2 cellular contexts compared by ENCODE assay signal in the genomic region with DNA sequence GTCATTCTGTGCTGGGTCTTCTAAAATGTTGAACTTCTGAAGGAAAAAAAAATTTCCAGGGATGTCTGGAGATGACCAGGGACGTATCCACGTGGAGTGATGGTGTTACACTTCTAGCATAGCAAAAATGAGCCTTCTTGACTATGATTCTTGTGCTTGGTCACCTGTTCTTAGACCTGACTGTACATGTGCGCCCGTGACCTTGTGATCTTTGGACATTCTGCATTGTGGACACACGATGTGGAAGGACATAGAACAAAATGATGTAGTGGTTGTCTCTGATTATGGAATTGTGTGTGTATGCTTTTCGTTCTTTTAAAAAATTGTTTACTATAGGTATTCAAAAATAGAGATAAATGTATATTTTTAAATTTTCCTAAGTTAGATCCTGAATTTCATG.
TF ChIP-seq lines count a peak whose summit lies in the region.

No MANE protein-coding gene starts in this region.

TF ChIP-seq in K562, 482 proteins besides CTCF, POLR2A, EP300 and RAD21 (continued from another document):
- TF ChIP-seq ZBTB5 (IDR thresholded peaks at IDR 0.05) (no peak), MCM5 (IDR thresholded peaks at IDR 0.05; ENCODE audit: low read depth) (no peak), CBFA2T2 (conservative IDR thresholded peaks at IDR 0.05) (no peak), ZKSCAN3 (CRISPR knock-in tag; IDR thresholded peaks at IDR 0.05) (no peak), TBP (optimal IDR thresholded peaks at IDR 0.05; ENCODE audit: low read depth, low read length) (no peak), TGIF2 (CRISPR knock-in tag; IDR thresholded peaks at IDR 0.05) (no peak), MTA3 (IDR thresholded peaks at IDR 0.05; ENCODE audit: borderline replicate concordance) (no peak), FOSL1 (tag; conservative IDR thresholded peaks at IDR 0.05) (0 out of 2 replicates have a peak, but pooled peaks have one; percentile 23), TCF3 (CRISPR knock-in tag; IDR thresholded peaks at IDR 0.05) (no peak)
- TF ChIP-seq, protein P1, sequence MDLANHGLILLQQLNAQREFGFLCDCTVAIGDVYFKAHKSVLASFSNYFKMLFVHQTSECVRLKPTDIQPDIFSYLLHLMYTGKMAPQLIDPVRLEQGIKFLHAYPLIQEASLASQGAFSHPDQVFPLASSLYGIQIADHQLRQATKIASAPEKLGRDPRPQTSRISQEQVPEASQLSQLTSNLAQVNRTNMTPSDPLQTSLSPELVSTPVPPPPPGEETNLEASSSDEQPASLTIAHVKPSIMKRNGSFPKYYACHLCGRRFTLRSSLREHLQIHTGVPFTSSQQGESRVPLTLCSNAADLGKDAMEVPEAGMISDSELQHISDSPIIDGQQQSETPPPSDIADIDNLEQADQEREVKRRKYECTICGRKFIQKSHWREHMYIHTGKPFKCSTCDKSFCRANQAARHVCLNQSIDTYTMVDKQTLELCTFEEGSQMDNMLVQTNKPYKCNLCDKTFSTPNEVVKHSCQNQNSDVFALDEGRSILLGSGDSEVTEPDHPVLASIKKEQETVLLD (IDR thresholded peaks at IDR 0.05): no peak
- TF ChIP-seq, protein P2, sequence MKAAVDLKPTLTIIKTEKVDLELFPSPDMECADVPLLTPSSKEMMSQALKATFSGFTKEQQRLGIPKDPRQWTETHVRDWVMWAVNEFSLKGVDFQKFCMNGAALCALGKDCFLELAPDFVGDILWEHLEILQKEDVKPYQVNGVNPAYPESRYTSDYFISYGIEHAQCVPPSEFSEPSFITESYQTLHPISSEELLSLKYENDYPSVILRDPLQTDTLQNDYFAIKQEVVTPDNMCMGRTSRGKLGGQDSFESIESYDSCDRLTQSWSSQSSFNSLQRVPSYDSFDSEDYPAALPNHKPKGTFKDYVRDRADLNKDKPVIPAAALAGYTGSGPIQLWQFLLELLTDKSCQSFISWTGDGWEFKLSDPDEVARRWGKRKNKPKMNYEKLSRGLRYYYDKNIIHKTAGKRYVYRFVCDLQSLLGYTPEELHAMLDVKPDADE (conservative IDR thresholded peaks at IDR 0.05; ENCODE audit: control insufficient read depth, low read depth, low read length): no peak

TF ChIP-seq in HepG2, 621 proteins besides CTCF, POLR2A, EP300 and RAD21 (continued from another document):
- TF ChIP-seq FOXP4 (CRISPR knock-in tag; IDR thresholded peaks at IDR 0.05): no peak
- no peak for TF ChIP-seq PAXIP1 (CRISPR knock-in tag; conservative IDR thresholded peaks at IDR 0.05)
